ENCODE assay signal across 15 cellular contexts in the genomic region with DNA sequence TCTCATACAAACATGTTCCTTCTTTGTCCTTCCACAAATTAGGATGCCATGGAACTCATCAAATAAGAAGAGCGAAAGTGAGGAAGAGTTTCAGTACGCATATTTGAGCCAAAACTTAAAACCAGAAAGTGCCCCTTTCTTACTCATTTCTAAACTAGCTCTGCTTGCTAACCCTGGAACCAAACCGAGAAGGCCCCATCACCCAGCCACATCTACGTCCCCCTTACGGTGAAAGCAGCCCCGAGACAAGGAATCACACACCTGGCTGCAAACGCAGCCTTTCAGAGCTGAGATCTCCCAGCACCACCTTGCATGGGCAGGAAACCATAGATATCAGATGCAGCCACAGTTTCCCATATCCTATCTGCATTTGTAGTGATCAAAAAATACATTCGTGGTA. TPM values are rescaled to one million over a fixed set of nuclear protein-coding genes. Genes with fewer than 3 reads are reported as not detected.
DNase-seq lines count a peak whose midpoint lies in the region; ATAC-seq and TF ChIP-seq lines count a peak whose summit lies in the region.
"Had no signal": no experiment of that assay in that cellular context is flagged by ENCODE, and none has a peak within 500 bp of the region (broad histone marks: within the 10 kb centered on the region; RNA-seq: fewer than 3 reads in every experiment).

No MANE protein-coding gene starts in this region.

- no peaks in the 10 kb centered on the region for H3K27me3 Mint-ChIP-seq in activated CD4-positive, alpha-beta T cell treated with anti-CD3 and anti-CD28 coated beads, Interleukin-2, amount 10 ng/mL, durations not matched to agents 7 days and 5 days
- no peaks in the 10 kb centered on the region for H3K27me3 Mint-ChIP-seq in activated naive CD4-positive, alpha-beta T cell treated with anti-CD3 and anti-CD28 coated beads for 36 hours (ENCODE audit: low read depth)

- CTCF ChIA-PET in activated CD4-positive, alpha-beta T cell treated with anti-CD3 and anti-CD28 coated beads, Interleukin-2, amount 10 ng/mL, durations not matched to agents 7 days and 5 days (lab: Charles Lee): interaction anchor here (0.8 to 1.5 kb wide), 8 partner anchors 10 to 124 kb away, joined by 3 to 5 read pairs (median 3); no protein-coding TSS in a partner anchor
- CTCF ChIA-PET in activated naive CD4-positive, alpha-beta T cell treated with anti-CD3 and anti-CD28 coated beads for 36 hours (lab: Charles Lee): interaction anchor here (0.7 to 1.7 kb wide), 3 partner anchors 9 to 62 kb away, joined by 4 read pairs; no protein-coding TSS in a partner anchor

- intact Hi-C loops in activated naive CD4-positive, alpha-beta T cell treated with anti-CD3 and anti-CD28 coated beads for 36 hours (cut with micrococcal nuclease): loop anchor here (1.0 kb wide), 1 partner anchor 33 kb away; no protein-coding TSS in a partner anchor
- intact Hi-C loops in mucosa of descending colon (cut with DNase I, micrococcal nuclease): no loop called here

- POLR2A ChIA-PET in activated CD4-positive, alpha-beta T cell treated with anti-CD3 and anti-CD28 coated beads, Interleukin-2, amount 10 ng/mL, durations not matched to agents 7 days and 5 days (lab: Charles Lee): no interaction called here

- no peak for TF ChIP-seq CTCF in mucosa of descending colon (IDR thresholded peaks at IDR 0.05)

- ATAC-seq in HG03103 (IDR thresholded peaks at IDR 0.05; ENCODE audit: low read depth, unreplicated experiment) (peak; percentile 58), mucosa of descending colon (no peak)

- H3K36me3 Mint-ChIP-seq in activated CD4-positive, alpha-beta T cell treated with anti-CD3 and anti-CD28 coated beads, Interleukin-2, amount 10 ng/mL, durations not matched to agents 7 days and 5 days (ENCODE audit: low read depth): peaks cover 22% of the 10 kb centered on the region
- peaks cover 4% of the 10 kb centered on the region for H3K36me3 Mint-ChIP-seq in activated naive CD4-positive, alpha-beta T cell treated with anti-CD3 and anti-CD28 coated beads for 36 hours (ENCODE audit: low read depth)

- H3K4me1 ChIP-seq in mucosa of descending colon (ENCODE audit: low read depth): peaks cover 2% of the 10 kb centered on the region

- H3K4me3 ChIP-seq in mucosa of descending colon: no peak overlapping the region
- H3K4me3 ChIP-seq: upper lobe of left lung had no signal

- peak overlapping the region; percentile 70 for H3K4me3 Mint-ChIP-seq in activated CD4-positive, alpha-beta T cell treated with anti-CD3 and anti-CD28 coated beads, Interleukin-2, amount 10 ng/mL, durations not matched to agents 7 days and 5 days
- H3K4me3 Mint-ChIP-seq in activated naive CD4-positive, alpha-beta T cell treated with anti-CD3 and anti-CD28 coated beads for 36 hours: no peak overlapping the region

- no peaks in the 10 kb centered on the region for H3K9me3 ChIP-seq in mucosa of descending colon
- H3K9me3 ChIP-seq: upper lobe of left lung had no signal

- peaks cover 64% of the 10 kb centered on the region for H3K4me1 Mint-ChIP-seq in activated CD4-positive, alpha-beta T cell treated with anti-CD3 and anti-CD28 coated beads, Interleukin-2, amount 10 ng/mL, durations not matched to agents 7 days and 5 days
- peaks cover 53% of the 10 kb centered on the region for H3K4me1 Mint-ChIP-seq in activated naive CD4-positive, alpha-beta T cell treated with anti-CD3 and anti-CD28 coated beads for 36 hours (ENCODE audit: low read depth)

- DNase-seq in activated CD4-positive, alpha-beta T cell treated with anti-CD3 and anti-CD28 coated beads, Interleukin-2, amount 10 ng/mL, durations not matched to agents 7 days and 5 days: peak; percentile 33
- no peak for DNase-seq in activated CD4-positive, alpha-beta T cell treated with anti-CD3 and anti-CD28 coated beads for 4 hours
- DNase-seq in activated naive CD4-positive, alpha-beta T cell treated with anti-CD3 and anti-CD28 coated beads for 36 hours: peak; percentile 72
- DNase-seq in stimulated activated CD8-positive, alpha-beta memory T cell treated with anti-CD3 and anti-CD28 coated beads, Interleukin-4, amount 100 ng/mL, for 48 hours: peak; percentile 69
- DNase-seq in mucosa of descending colon (no peak), 8988T (no peak), NOMO-1 treated with DMSO at 0.1 percent for 48 hours (lab: John Stamatoyannopoulos, UW; ENCODE audit: unreplicated experiment) (no peak)
- DNase-seq: ACHN, activated gamma-delta T cell treated with Interleukin-2 at 50 U/mL for 16 hours, cortex of kidney, DMS79, midbrain, NCI-H187 treated with DMSO at 0.1 percent for 48 hours, upper lobe of left lung had no signal

- H3K27ac Mint-ChIP-seq in activated CD4-positive, alpha-beta T cell treated with anti-CD3 and anti-CD28 coated beads, Interleukin-2, amount 10 ng/mL, durations not matched to agents 7 days and 5 days: peak overlapping the region; percentile 78
- H3K27ac Mint-ChIP-seq in activated naive CD4-positive, alpha-beta T cell treated with anti-CD3 and anti-CD28 coated beads for 36 hours: no peak overlapping the region

- no peaks in the 10 kb centered on the region for H3K36me3 ChIP-seq in mucosa of descending colon (ENCODE audit: low read depth)
- H3K36me3 ChIP-seq: upper lobe of left lung had no signal

- H3K9me3 Mint-ChIP-seq in activated CD4-positive, alpha-beta T cell treated with anti-CD3 and anti-CD28 coated beads, Interleukin-2, amount 10 ng/mL, durations not matched to agents 7 days and 5 days: no peaks in the 10 kb centered on the region
- no peaks in the 10 kb centered on the region for H3K9me3 Mint-ChIP-seq in activated naive CD4-positive, alpha-beta T cell treated with anti-CD3 and anti-CD28 coated beads for 36 hours

RNA-seq across cellular contexts. Expression of a gene that starts 28.5 kb away (rescaled TPM):
- total RNA-seq in activated CD4-positive, alpha-beta T cell treated with anti-CD3 and anti-CD28 coated beads, Interleukin-2, amount 10 ng/mL, durations not matched to agents 7 days and 5 days: 10 to 100 TPM; 18.6 to 20.3 TPM
- total RNA-seq in activated naive CD4-positive, alpha-beta T cell treated with anti-CD3 and anti-CD28 coated beads for 36 hours: 1 to 10 TPM; 6.7 to 6.9 TPM
- total RNA-seq in mucosa of descending colon: 10 to 100 TPM in 1 of 3 donors, 1 to 10 TPM in 2; 2.8 to 11.2 (median 3.8) TPM

Comparison
In these comparisons a context has a peak if more than half of its experiments do, and no peak if none do; other contexts are left out.
1. DNase-seq: peak in activated CD4-positive, alpha-beta T cell treated with anti-CD3 and anti-CD28 coated beads, Interleukin-2, amount 10 ng/mL, durations not matched to agents 7 days and 5 days (single experiment), activated naive CD4-positive, alpha-beta T cell treated with anti-CD3 and anti-CD28 coated beads for 36 hours (single experiment) and stimulated activated CD8-positive, alpha-beta memory T cell treated with anti-CD3 and anti-CD28 coated beads, Interleukin-4, amount 100 ng/mL, for 48 hours (single experiment); none in activated CD4-positive, alpha-beta T cell treated with anti-CD3 and anti-CD28 coated beads for 4 hours (0 of 2), mucosa of descending colon (0 of 3), 8988T (single experiment) and NOMO-1 treated with DMSO at 0.1 percent for 48 hours (single experiment).